In genomic region chr15:90126022-90126421, GRCh38 we compare ENCODE assay signal across 1 cellular context.
TF ChIP-seq lines count a peak whose summit lies in the region.

No MANE protein-coding gene starts in this region.

TF ChIP-seq in A549, 52 proteins besides CTCF, POLR2A, EP300 and RAD21 (continued from another document):
- TF ChIP-seq ATOH8 (CRISPR knock-in tag; IDR thresholded peaks at IDR 0.05; ENCODE audit: low read depth) (no peak), HDAC2 (IDR thresholded peaks at IDR 0.05) (no peak), EHF (CRISPR knock-in tag; IDR thresholded peaks at IDR 0.05) (no peak), MAFK (IDR thresholded peaks at IDR 0.05; ENCODE audit: partially characterized antibody) (no peak), REST (IDR thresholded peaks at IDR 0.05) (no peak), RARB (CRISPR knock-in tag; IDR thresholded peaks at IDR 0.05) (no peak), HES2 (IDR thresholded peaks at IDR 0.05) (no peak)
